ENCODE assay signal across 26 cellular contexts in genomic region chr5:169711826-169712225, GRCh38.
"Had no signal": no experiment of that assay in that cellular context is flagged by ENCODE, and none has a peak within 500 bp of the region (broad histone marks: within the 10 kb centered on the region; RNA-seq: fewer than 3 reads in every experiment).

No MANE protein-coding gene starts in this region.

- H3K36me3 Mint-ChIP-seq: WTC11 had no signal

- DNase-seq: activated CD4-positive, alpha-beta T cell treated with anti-CD3 and anti-CD28 coated beads for 48 hours; activated CD4-positive, alpha-beta T cell treated with anti-CD3 and anti-CD28 coated beads, Interleukin-2, amount 50 U/mL, for 4 hours; activated CD4-positive, CD25-positive, alpha-beta regulatory T cell treated with anti-CD3 and anti-CD28 coated beads, Interleukin-2, amount 50 U/mL, for 72 hours; activated CD8-positive, alpha-beta memory T cell treated with anti-CD3 and anti-CD28 coated beads, Interleukin-2, amount 50 U/mL, for 48 hours; activated CD8-positive, alpha-beta T cell treated with anti-CD3 and anti-CD28 coated beads, Interleukin-2, amount 10 ng/mL, durations not matched to agents 7 days and 5 days; activated gamma-delta T cell; activated naive CD4-positive, alpha-beta T cell treated with anti-CD3 and anti-CD28 coated beads for 36 hours; activated T-cell treated with anti-CD3 and anti-CD28 coated beads, Interleukin-2, amount 50 U/mL, for 1 hour; cerebellar nuclear complex; MG63; MV-4-11; NCI-H1092 treated with DMSO at 0.1 percent for 48 hours; NCI-H1417 treated with DMSO at 0.1 percent for 48 hours; NCI-H1694; NCI-H2029; NCI-H2107; NCI-H2171 treated with DMSO at 0.1 percent for 48 hours; NCI-H226; NCI-H526 treated with DMSO at 0.1 percent for 48 hours; NCI-H82; PC-3; SHP77 had no signal

- H3K27ac Mint-ChIP-seq: activated CD8-positive, alpha-beta T cell treated with anti-CD3 and anti-CD28 coated beads, Interleukin-2, amount 10 ng/mL, durations not matched to agents 7 days and 5 days; activated naive CD4-positive, alpha-beta T cell treated with anti-CD3 and anti-CD28 coated beads for 36 hours; activated naive CD8-positive, alpha-beta T cell; activated T-helper 17 cell treated with anti-CD3 and anti-CD28 coated beads, Interleukin-2, amount 50 U/mL, for 72 hours; T-helper 1 cell treated with Interleukin-12 subunit alpha and Interleukin-12 subunit beta and Interleukin-4 antibody, amounts not matched to agents 30 μg/mL and 1 μg/mL, for 36 hours; WTC11 had no signal

- H3K27me3 Mint-ChIP-seq: activated naive CD8-positive, alpha-beta T cell; activated T-helper 17 cell treated with anti-CD3 and anti-CD28 coated beads, Interleukin-2, amount 50 U/mL, for 72 hours had no signal

- H3K9me3 Mint-ChIP-seq: activated naive CD4-positive, alpha-beta T cell treated with anti-CD3 and anti-CD28 coated beads for 36 hours; activated T-helper 17 cell treated with anti-CD3 and anti-CD28 coated beads, Interleukin-2, amount 50 U/mL, for 72 hours; T-helper 1 cell treated with Interleukin-12 subunit alpha and Interleukin-12 subunit beta and Interleukin-4 antibody, amounts not matched to agents 30 μg/mL and 1 μg/mL, for 36 hours had no signal

- ATAC-seq: activated CD8-positive, alpha-beta T cell treated with anti-CD3 and anti-CD28 coated beads, Interleukin-2, amount 10 ng/mL, durations not matched to agents 7 days and 5 days; activated T-helper 17 cell treated with anti-CD3 and anti-CD28 coated beads, Interleukin-2, amount 50 U/mL, for 72 hours; PC-3; WTC11 had no signal

- H3K4me3 Mint-ChIP-seq: activated CD8-positive, alpha-beta T cell treated with anti-CD3 and anti-CD28 coated beads, Interleukin-2, amount 10 ng/mL, durations not matched to agents 7 days and 5 days; activated naive CD4-positive, alpha-beta T cell treated with anti-CD3 and anti-CD28 coated beads for 36 hours; activated naive CD8-positive, alpha-beta T cell; activated T-helper 17 cell treated with anti-CD3 and anti-CD28 coated beads, Interleukin-2, amount 50 U/mL, for 72 hours; T-helper 1 cell treated with Interleukin-12 subunit alpha and Interleukin-12 subunit beta and Interleukin-4 antibody, amounts not matched to agents 30 μg/mL and 1 μg/mL, for 36 hours; WTC11 had no signal
